Comparison of ENCODE assay signal across 22 cellular contexts in the genomic region with DNA sequence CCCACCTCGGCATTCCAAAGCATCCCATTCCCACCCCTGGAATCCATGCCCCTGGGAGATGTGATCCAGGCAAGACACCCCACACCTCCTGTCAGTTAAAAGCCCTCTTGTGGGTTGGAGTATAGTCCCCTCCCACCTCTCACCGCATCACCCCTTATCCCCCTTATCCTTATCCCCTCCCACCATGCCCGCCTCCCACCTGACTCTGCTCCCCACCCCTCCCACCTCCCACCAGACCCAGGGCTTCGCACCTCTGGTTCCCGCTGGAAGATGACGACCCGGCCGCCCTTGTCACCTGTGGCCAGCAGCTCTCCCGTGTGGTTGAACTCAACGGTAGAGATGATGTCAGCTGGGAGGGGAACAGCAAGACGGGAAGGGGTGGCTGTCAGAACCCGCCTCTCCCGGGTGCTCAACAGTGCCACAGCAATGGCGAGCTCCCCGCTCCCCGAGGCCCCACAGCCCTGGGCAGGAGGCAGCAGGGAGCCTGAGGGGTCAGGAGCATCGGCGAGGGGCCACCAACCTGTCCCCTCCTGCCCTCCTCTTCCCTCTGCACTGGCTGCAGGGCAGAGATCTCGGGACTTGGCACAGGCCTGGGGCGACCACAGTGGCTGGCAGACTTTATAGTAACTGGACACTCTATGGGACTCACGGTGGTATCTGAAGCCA.
"Had no signal": no experiment of that assay in that cellular context is flagged by ENCODE, and none has a peak within 500 bp of the region (broad histone marks: within the 10 kb centered on the region; RNA-seq: fewer than 3 reads in every experiment).

No MANE protein-coding gene starts in this region.

- H3K27ac ChIP-seq: breast epithelium, epithelial cell of prostate, neural progenitor cell, prostate gland, SK-N-MC, uterus, VCaP had no signal

- H3K9me3 ChIP-seq: breast epithelium, prostate gland, uterus had no signal

- ATAC-seq: activated CD4-positive, CD25-positive, alpha-beta regulatory T cell treated with anti-CD3 and anti-CD28 coated beads, Interleukin-2, amount 50 U/mL, for 24 hours; activated naive CD8-positive, alpha-beta T cell treated with anti-CD3 and anti-CD28 coated beads, Interleukin-2, amount 50 U/mL, for 24 hours; natural killer cell had no signal

- H3K36me3 ChIP-seq: breast epithelium, neural progenitor cell, prostate gland, uterus had no signal

- H3K4me3 ChIP-seq: breast epithelium, neural progenitor cell, prostate gland, SK-N-MC, smooth muscle cell, uterus had no signal

- DNase-seq: activated CD4-positive, alpha-beta T cell treated with anti-CD3 and anti-CD28 coated beads for 48 hours; activated CD4-positive, alpha-beta T cell treated with anti-CD3 and anti-CD28 coated beads, Interleukin-2, amount 50 U/mL, for 48 hours; activated CD8-positive, alpha-beta memory T cell treated with anti-CD3 and anti-CD28 coated beads, Interleukin-2, amount 50 U/mL, for 48 hours; activated gamma-delta T cell treated with Interleukin-2 at 50 U/mL for 16 hours; activated naive CD8-positive, alpha-beta T cell treated with anti-CD3 and anti-CD28 coated beads, Interleukin-2, amount 50 U/mL, for 24 hours; activated T-cell treated with anti-CD3 and anti-CD28 coated beads, Interleukin-2, amount 50 U/mL, for 24 hours; dermis blood vessel endothelial cell; effector CD4-positive, alpha-beta T cell; natural killer cell; retina; stimulated activated CD4-positive, alpha-beta T cell treated with anti-CD3 and anti-CD28 coated beads, Interleukin-15, amount 100 ng/mL, for 24 hours; stimulated activated CD4-positive, alpha-beta T cell treated with anti-CD3 and anti-CD28 coated beads, Interleukin-2, amount 100 ng/mL, for 24 hours; stimulated activated naive CD4-positive, alpha-beta T cell treated with Interleukin-2 at 50 U/mL for 16 hours; uterus had no signal

- H3K27me3 ChIP-seq: neural progenitor cell, uterus had no signal

- H3K4me1 ChIP-seq: breast epithelium, uterus had no signal

- H3K4me2 ChIP-seq: smooth muscle cell had no signal

- H3K9ac ChIP-seq: neural progenitor cell had no signal
